ENCODE assay signal across 9 cellular contexts in genomic region chr3:39107874-39108308, GRCh38. TPM values are rescaled to one million over a fixed set of nuclear protein-coding genes. Genes with fewer than 3 reads are reported as not detected.
DNase-seq lines count a peak whose midpoint lies in the region; ATAC-seq, FAIRE-seq and TF ChIP-seq lines count a peak whose summit lies in the region.
"Had no signal": no experiment of that assay in that cellular context is flagged by ENCODE, and none has a peak within 500 bp of the region (broad histone marks: within the 10 kb centered on the region; RNA-seq: fewer than 3 reads in every experiment).

No MANE protein-coding gene starts in this region.

- peaks cover 42% of the 10 kb centered on the region for H3K4me1 Mint-ChIP-seq in activated CD4-positive, alpha-beta memory T cell treated with anti-CD3 and anti-CD28 coated beads for 36 hours (ENCODE audit: low read depth)

- H3K27me3 ChIP-seq in BLaER1 treated with 17β-estradiol and CSF1 and Interleukin-3, amounts not matched to agents 10 nM and 100 nM = no peaks in the 10 kb centered on the region
- H3K27me3 ChIP-seq in heart left ventricle = no peaks in the 10 kb centered on the region

- peak overlapping the region; percentile 80 for H3K4me3 Mint-ChIP-seq in activated CD4-positive, alpha-beta memory T cell treated with anti-CD3 and anti-CD28 coated beads for 36 hours

- H3K36me3 ChIP-seq in BLaER1 treated with 17β-estradiol and CSF1 and Interleukin-3, amounts not matched to agents 10 nM and 100 nM = peaks cover 0 to 17% (median 0%) of the 10 kb centered on the region in 11 experiments; a peak in 10 of 22 replicates
- H3K36me3 ChIP-seq in HEK293 (ENCODE audit: control insufficient read depth in 2 of 2, insufficient read depth in 1 of 2, low read length in 2 of 2) (no peaks in the 10 kb centered on the region), heart left ventricle (peaks cover 0 to 7% (median 0%) of the 10 kb centered on the region in 9 donors)

- H3K9ac ChIP-seq in BLaER1 treated with 17β-estradiol and CSF1 and Interleukin-3, amounts not matched to agents 10 nM and 100 nM = peak overlapping the region; percentile 87 to 97 (median 92)

- H3K4me1 ChIP-seq in BLaER1 treated with 17β-estradiol and CSF1 and Interleukin-3, amounts not matched to agents 10 nM and 100 nM = peaks cover 54 to 70% (median 64%) of the 10 kb centered on the region in 10 experiments
- H3K4me1 ChIP-seq in HEK293 (ENCODE audit: control insufficient read depth, insufficient read depth, low read length) (no peaks in the 10 kb centered on the region), heart left ventricle (peaks cover 6 to 49% (median 40%) of the 10 kb centered on the region in 12 donors)

- TF ChIP-seq POLR2A in heart left ventricle (IDR thresholded peaks at IDR 0.05) = no peak
- no peak for TF ChIP-seq POLR2A in GM12891 (IDR thresholded peaks at IDR 0.05; ENCODE audit: low read depth, low read length)

- H3K27ac ChIP-seq in BLaER1 treated with 17β-estradiol and CSF1 and Interleukin-3, amounts not matched to agents 10 nM and 100 nM = peak overlapping the region; percentile 84 to 96 (median 89)
- no peak overlapping the region; the same call in 1 of the 2 replicates for H3K27ac ChIP-seq in HEK293 (ENCODE audit: extremely low read depth, low read depth, low read length)
- peak overlapping the region in 11 of 12 donors; percentile 92 to 99 (median 97) for H3K27ac ChIP-seq in heart left ventricle

- no peaks in the 10 kb centered on the region for H3K27me3 Mint-ChIP-seq in activated CD4-positive, alpha-beta memory T cell treated with anti-CD3 and anti-CD28 coated beads for 36 hours

- peak overlapping the region; percentile 80 to 98 (median 96) for H3K4me3 ChIP-seq in BLaER1 treated with 17β-estradiol and CSF1 and Interleukin-3, amounts not matched to agents 10 nM and 100 nM
- H3K4me3 ChIP-seq in HEK293 (ENCODE audit: low read depth, low read length) (peak overlapping the region; percentile 85), heart left ventricle (peak overlapping the region; percentile 64 to 99 (median 94))

- ATAC-seq in heart left ventricle (peak in 3 of 4 donors; percentile 62 to 66 (median 65)), sciatic nerve (peak; percentile 42), HG02840 (IDR thresholded peaks at IDR 0.05; ENCODE audit: low FRiP score, unreplicated experiment) (no peak)

- H3K9me3 Mint-ChIP-seq in activated CD4-positive, alpha-beta memory T cell treated with anti-CD3 and anti-CD28 coated beads for 36 hours = no peaks in the 10 kb centered on the region

- TF ChIP-seq CTCF in HEK293 (tag by site-specific recombination; IDR thresholded peaks at IDR 0.05) (no peak), heart left ventricle (IDR thresholded peaks at IDR 0.05) (no peak)

- no peaks in the 10 kb centered on the region for H3K9me3 ChIP-seq in BLaER1 treated with 17β-estradiol and CSF1 and Interleukin-3, amounts not matched to agents 10 nM and 100 nM (replicated peaks in 1 of 11)
- H3K9me3 ChIP-seq in HEK293 (ENCODE audit: control insufficient read depth, insufficient read depth, low read depth, low read length) (no peaks in the 10 kb centered on the region), heart left ventricle (no peaks in the 10 kb centered on the region)

- no peaks in the 10 kb centered on the region for H3K36me3 Mint-ChIP-seq in activated CD4-positive, alpha-beta memory T cell treated with anti-CD3 and anti-CD28 coated beads for 36 hours

- DNase-seq in activated CD4-positive, alpha-beta memory T cell treated with anti-CD3 and anti-CD28 coated beads for 36 hours = no peak
- DNase-seq in heart left ventricle (peak in 1 of 5 donors; percentile 3), sciatic nerve (ENCODE audit: low spot score) (no peak), GM12891 (ENCODE audit: insufficient read length, low spot score) (no peak)
- DNase-seq in stimulated activated naive CD4-positive, alpha-beta T cell treated with Interleukin-2 at 50 U/mL for 16 hours (lab: John Stamatoyannopoulos, UW) = no peak

- POLR2A ChIA-PET in HEK293 (lab: Yijun Ruan, JAX) = interaction anchor here (0.6 to 1.2 kb wide), 4 partner anchors 10 to 70 kb away, joined by 3 to 5 read pairs (median 3); no protein-coding TSS in a partner anchor
- POLR2A ChIA-PET in activated CD4-positive, alpha-beta memory T cell treated with anti-CD3 and anti-CD28 coated beads for 36 hours (lab: Charles Lee) = interaction anchor here (0.6 to 1.4 kb wide), 7 partner anchors 19 to 72 kb away, joined by 3 to 7 read pairs (median 3); no protein-coding TSS in a partner anchor

- peaks cover 21 to 45% (median 38%) of the 10 kb centered on the region in 11 experiments; a peak in 21 of 22 replicates for H4K20me1 ChIP-seq in BLaER1 treated with 17β-estradiol and CSF1 and Interleukin-3, amounts not matched to agents 10 nM and 100 nM

- H3K4me2 ChIP-seq in BLaER1 treated with 17β-estradiol and CSF1 and Interleukin-3, amounts not matched to agents 10 nM and 100 nM = peak overlapping the region; percentile 92 to 100 (median 98)

- WGBS in heart left ventricle, 4 donors = 2 to 3% (median 2%) methylated on average over 9 to 14 of the region's 14 CpGs

- peak overlapping the region; percentile 74 for H3K27ac Mint-ChIP-seq in activated CD4-positive, alpha-beta memory T cell treated with anti-CD3 and anti-CD28 coated beads for 36 hours

- CTCF ChIA-PET in HEK293 (lab: Yijun Ruan, JAX) = interaction anchor here (0.8 to 1.5 kb wide), 4 partner anchors 9 to 181 kb away, joined by 3 to 9 read pairs (median 5); no protein-coding TSS in a partner anchor
- CTCF ChIA-PET in activated CD4-positive, alpha-beta memory T cell treated with anti-CD3 and anti-CD28 coated beads for 36 hours (lab: Charles Lee) = interaction anchor here (1.5 to 7.5 kb wide), 4 partner anchors 20 to 184 kb away, joined by 4 to 57 read pairs (median 28); no protein-coding TSS in a partner anchor

- intact Hi-C loops in activated CD4-positive, alpha-beta memory T cell treated with anti-CD3 and anti-CD28 coated beads for 36 hours (cut with micrococcal nuclease) = loop anchor here (1.0 to 2.0 kb wide), 4 partner anchors 39 to 276 kb away; partner anchors contain the start of gene SCN11A
- intact Hi-C loops in heart left ventricle (cut with DNase I) (loop anchor here in 6 of 10 donors (2.0 to 10.0 kb wide), 7 partner anchors 39 to 277 kb away; partner anchors contain the start of genes SLC25A38 (in 2 of the 6), SCN11A (in 1 of the 6) and WDR48 (in 1 of the 6)), sciatic nerve (cut with DNase I) (no loop called here)

- FAIRE-seq in GM12891 (lab: Jason Lieb, UNC) = no peak

TF ChIP-seq in GM12891, 5 proteins besides CTCF, POLR2A, EP300 and RAD21:
- no peak for TF ChIP-seq POLR2AphosphoS5 (IDR thresholded peaks at IDR 0.05; ENCODE audit: low read depth, low read length)
- no peak for TF ChIP-seq POU2F2 (IDR thresholded peaks at IDR 0.05; ENCODE audit: low read depth, low read length)
- TF ChIP-seq SPI1 (IDR thresholded peaks at IDR 0.05; ENCODE audit: low read depth, low read length) = no peak
- no peak for TF ChIP-seq PAX5 (IDR thresholded peaks at IDR 0.05; ENCODE audit: insufficient read depth, low read length, severe bottlenecking)
- no peak for TF ChIP-seq TAF1 (IDR thresholded peaks at IDR 0.05; ENCODE audit: low read depth, low read length)

RNA-seq across cellular contexts. Expression of gene TTC21A, which starts 0.4 kb away (rescaled TPM):
- total RNA-seq in activated CD4-positive, alpha-beta memory T cell treated with anti-CD3 and anti-CD28 coated beads for 36 hours = 1 to 10 TPM; 1.7 to 1.8 TPM
- total RNA-seq in heart left ventricle (1 to 10 TPM in 7 of 9 donors, under 1 TPM in 2; 0.83 to 4.8 (median 2.0) TPM), sciatic nerve (13.4 TPM)
- polyA plus RNA-seq in heart left ventricle = 1 to 10 TPM in 1 of 2 donors, under 1 TPM in 1; 0.72 to 1.9 TPM
- 1.9 TPM for polyA plus RNA-seq in GM12891 (2012; ENCODE audit: low read depth, missing spikeins)

RNA-seq across cellular contexts. Expression of gene GORASP1, which starts 0.5 kb away (rescaled TPM):
- 10 to 100 TPM; 32.7 to 34.1 TPM for total RNA-seq in activated CD4-positive, alpha-beta memory T cell treated with anti-CD3 and anti-CD28 coated beads for 36 hours
- total RNA-seq in heart left ventricle = 10 to 100 TPM; 35.3 to 52.5 (median 42.3) TPM
- 10 to 100 TPM; 19.9 to 43.3 TPM for polyA plus RNA-seq in heart left ventricle
- total RNA-seq in sciatic nerve = 55.8 TPM
- polyA plus RNA-seq in GM12891 (2012; ENCODE audit: low read depth, missing spikeins) = 18.7 TPM

RNA-seq across cellular contexts. Expression of gene CSRNP1, which starts 45.5 kb away (rescaled TPM):
- 10 to 100 TPM; 63.0 to 66.2 TPM for total RNA-seq in activated CD4-positive, alpha-beta memory T cell treated with anti-CD3 and anti-CD28 coated beads for 36 hours
- 10 to 100 TPM in 7 of 9 donors, 1 to 10 TPM in 2; 5.3 to 27.3 (median 17.2) TPM for total RNA-seq in heart left ventricle
- polyA plus RNA-seq in heart left ventricle = 10 to 100 TPM in 1 of 2 donors, 1 to 10 TPM in 1; 9.3 to 40.3 TPM
- total RNA-seq in sciatic nerve = 51.7 TPM
- polyA plus RNA-seq in GM12891 (2012; ENCODE audit: low read depth, missing spikeins) = 20.2 TPM

RNA-seq across cellular contexts. Expression of gene WDR48, which starts 56.1 kb away (rescaled TPM):
- 10 to 100 TPM; 38.5 to 43.8 TPM for total RNA-seq in activated CD4-positive, alpha-beta memory T cell treated with anti-CD3 and anti-CD28 coated beads for 36 hours
- total RNA-seq in heart left ventricle (10 to 100 TPM; 17.9 to 35.4 (median 23.6) TPM), sciatic nerve (49.1 TPM)
- 10 to 100 TPM in 1 of 2 donors, 1 to 10 TPM in 1; 8.0 to 13.6 TPM for polyA plus RNA-seq in heart left ventricle
- polyA plus RNA-seq in GM12891 (2012; ENCODE audit: low read depth, missing spikeins) = 16.7 TPM

RNA-seq across cellular contexts. Expression of gene SCN11A, which starts 56.1 kb away (rescaled TPM):
- total RNA-seq in activated CD4-positive, alpha-beta memory T cell treated with anti-CD3 and anti-CD28 coated beads for 36 hours = under 1 TPM; 0.02 to 0.05 TPM
- total RNA-seq in heart left ventricle (under 1 TPM in 6 of 9 donors, not detected in 3; 0.05 to 0.13 (median 0.09) TPM), sciatic nerve (0.71 TPM)
- under 1 TPM in 1 of 2 donors, not detected in 1; 0.03 TPM for polyA plus RNA-seq in heart left ventricle
- polyA plus RNA-seq in GM12891 (2012; ENCODE audit: low read depth, missing spikeins) = 0.04 TPM
- total RNA-seq: myocyte had no signal
